Comparison of ENCODE assay signal across 18 cellular contexts in genomic region chr10:7686351-7687171, GRCh38. TPM values are rescaled to one million over a fixed set of nuclear protein-coding genes. Genes with fewer than 3 reads are reported as not detected.
DNase-seq lines count a peak whose midpoint lies in the region; ATAC-seq and TF ChIP-seq lines count a peak whose summit lies in the region.
"Had no signal": no experiment of that assay in that cellular context is flagged by ENCODE, and none has a peak within 500 bp of the region (broad histone marks: within the 10 kb centered on the region; RNA-seq: fewer than 3 reads in every experiment).

No MANE protein-coding gene starts in this region.

- peaks cover 22% of the 10 kb centered on the region for H3K4me1 Mint-ChIP-seq in stimulated activated naive CD8-positive, alpha-beta T cell treated with anti-CD3 and anti-CD28 coated beads, Interleukin-15, amount 100 ng/mL, for 72 hours

- intact Hi-C loops in upper lobe of right lung (cut with DNase I) = loop anchor here (5.0 kb wide), 1 partner anchor 159 kb away; no protein-coding TSS in a partner anchor
- intact Hi-C loops in esophagus muscularis mucosa (cut with DNase I) = no loop called here

- no peaks in the 10 kb centered on the region for H4K20me1 ChIP-seq in hepatocyte (ENCODE audit: insufficient read depth, poor library complexity, severe bottlenecking)

- no peak overlapping the region for H2AFZ ChIP-seq in hepatocyte

- H3K27me3 ChIP-seq in hepatocyte (peaks cover 3% of the 10 kb centered on the region), upper lobe of right lung (peaks cover 3% of the 10 kb centered on the region), esophagus muscularis mucosa (no peaks in the 10 kb centered on the region)
- H3K27me3 ChIP-seq: spleen had no signal

- H3K27ac ChIP-seq in hepatocyte (no peak overlapping the region), upper lobe of right lung (no peak overlapping the region), esophagus muscularis mucosa (replicated peaks in 1 of 4) (no peak overlapping the region)
- H3K27ac ChIP-seq: esophagus squamous epithelium, heart right ventricle, spleen, stomach had no signal

- no peak for TF ChIP-seq EP300 in esophagus muscularis mucosa (IDR thresholded peaks at IDR 0.05)

- ATAC-seq in stimulated activated naive CD8-positive, alpha-beta T cell treated with anti-CD3 and anti-CD28 coated beads, Interleukin-15, amount 100 ng/mL, for 72 hours = no peak
- no peak for ATAC-seq in stimulated activated naive CD8-positive, alpha-beta T cell treated with anti-CD3 and anti-CD28 coated beads, Interleukin-15, Interleukin-2, amounts not matched to agents 100 U/mL and 50 U/mL, for 24 hours
- ATAC-seq in upper lobe of right lung = peak; percentile 71

- no peak for TF ChIP-seq CTCF in hepatocyte (IDR thresholded peaks at IDR 0.05; ENCODE audit: poor library complexity)
- TF ChIP-seq CTCF in upper lobe of right lung (IDR thresholded peaks at IDR 0.05) = no peak
- TF ChIP-seq CTCF in esophagus muscularis mucosa (IDR thresholded peaks at IDR 0.05) = no peak

- TF ChIP-seq POLR2A in esophagus muscularis mucosa (IDR thresholded peaks at IDR 0.05; ENCODE audit: low read depth) = no peak

- DNase-seq in stimulated activated naive CD8-positive, alpha-beta T cell treated with anti-CD3 and anti-CD28 coated beads, Interleukin-15, amount 100 ng/mL, for 72 hours = no peak
- no peak for DNase-seq in stimulated activated naive CD8-positive, alpha-beta T cell treated with anti-CD3 and anti-CD28 coated beads, Interleukin-15, Interleukin-2, amounts not matched to agents 100 U/mL and 50 U/mL, for 24 hours
- peak; percentile 12 for DNase-seq in NCI-H2029 treated with DMSO at 0.1 percent for 48 hours (lab: John Stamatoyannopoulos, UW)
- peak; percentile 27 for DNase-seq in hepatocyte (ENCODE audit: low spot score)
- no peak for DNase-seq in upper lobe of right lung
- no peak for DNase-seq in stimulated activated CD4-positive, alpha-beta T cell treated with anti-CD3 and anti-CD28 coated beads, Interleukin-12 subunit alpha, Interleukin-12 subunit beta, amount 100 ng/mL, for 4 hours
- DNase-seq in stimulated activated CD4-positive, alpha-beta T cell treated with anti-CD3 and anti-CD28 coated beads, Interleukin-2, amount 100 ng/mL, for 48 hours = no peak
- no peak for DNase-seq in esophagus muscularis mucosa (ENCODE audit: extremely low spot score)

- H3K27ac Mint-ChIP-seq in stimulated activated naive CD8-positive, alpha-beta T cell treated with anti-CD3 and anti-CD28 coated beads, Interleukin-15, amount 100 ng/mL, for 72 hours = peak overlapping the region; percentile 89 to 94
- H3K27ac Mint-ChIP-seq: activated CD4-positive, alpha-beta T cell treated with anti-CD3 and anti-CD28 coated beads, Interleukin-2, amount 10 ng/mL, durations not matched to agents 7 days and 5 days had no signal

- H3K79me2 ChIP-seq in hepatocyte = no peaks in the 10 kb centered on the region

- H3K4me3 ChIP-seq in hepatocyte (no peak overlapping the region), upper lobe of right lung (no peak overlapping the region), esophagus muscularis mucosa (no peak overlapping the region)
- H3K4me3 ChIP-seq: esophagus squamous epithelium, heart right ventricle, mucosa of descending colon, spleen, stomach had no signal

- no peaks in the 10 kb centered on the region for H3K9me2 ChIP-seq in hepatocyte (replicated peaks; ENCODE audit: insufficient read depth)

- WGBS in hepatocyte (ENCODE audit: low lambda C conversion rate, missing lambda C conversion rate) = 77% methylated on average over 13 of the region's 13 CpGs
- WGBS in esophagus muscularis mucosa = 82% methylated on average over 13 of the region's 13 CpGs

- no peak overlapping the region for H3K4me3 Mint-ChIP-seq in stimulated activated naive CD8-positive, alpha-beta T cell treated with anti-CD3 and anti-CD28 coated beads, Interleukin-15, amount 100 ng/mL, for 72 hours
- H3K4me3 Mint-ChIP-seq: activated CD4-positive, alpha-beta T cell treated with anti-CD3 and anti-CD28 coated beads, Interleukin-2, amount 10 ng/mL, durations not matched to agents 7 days and 5 days; activated T-cell treated with anti-CD3 and anti-CD28 coated beads, Interleukin-2, amount 50 U/mL, for 4 hours had no signal

- H3K9me3 Mint-ChIP-seq in stimulated activated naive CD8-positive, alpha-beta T cell treated with anti-CD3 and anti-CD28 coated beads, Interleukin-15, amount 100 ng/mL, for 72 hours = peaks cover 12 to 20% of the 10 kb centered on the region in 2 donors

- H3K36me3 ChIP-seq in hepatocyte (replicated peaks; ENCODE audit: insufficient read depth, low read depth) = no peaks in the 10 kb centered on the region
- H3K36me3 ChIP-seq in upper lobe of right lung = no peaks in the 10 kb centered on the region
- no peaks in the 10 kb centered on the region for H3K36me3 ChIP-seq in esophagus muscularis mucosa
- H3K36me3 ChIP-seq: esophagus squamous epithelium, heart right ventricle, spleen, stomach had no signal

- H3K27me3 Mint-ChIP-seq in stimulated activated naive CD8-positive, alpha-beta T cell treated with anti-CD3 and anti-CD28 coated beads, Interleukin-15, amount 100 ng/mL, for 72 hours = peaks cover 21% of the 10 kb centered on the region

- H3K4me2 ChIP-seq in hepatocyte = peak overlapping the region; percentile 30

- H3K9me3 ChIP-seq in hepatocyte (ENCODE audit: low read depth) (no peaks in the 10 kb centered on the region), upper lobe of right lung (no peaks in the 10 kb centered on the region), esophagus muscularis mucosa (peaks cover 0 to 4% (median 0%) of the 10 kb centered on the region in 4 donors)
- H3K9me3 ChIP-seq: mucosa of descending colon had no signal

- H3K4me1 ChIP-seq in hepatocyte (ENCODE audit: insufficient read depth) = no peaks in the 10 kb centered on the region
- H3K4me1 ChIP-seq in upper lobe of right lung = no peaks in the 10 kb centered on the region
- peaks cover 0 to 3% (median 0%) of the 10 kb centered on the region in 4 donors for H3K4me1 ChIP-seq in esophagus muscularis mucosa
- H3K4me1 ChIP-seq: stomach had no signal

RNA-seq across cellular contexts. Expression of gene ITIH2, which starts 16.6 kb away (rescaled TPM):
- total RNA-seq in hepatocyte = 181 and 194 TPM in 2 replicates
- polyA plus RNA-seq in hepatocyte = 61.9 and 70.2 TPM in 2 replicates
- total RNA-seq in upper lobe of right lung = 1.3 TPM
- not detected for total RNA-seq in esophagus muscularis mucosa
- total RNA-seq: activated CD4-positive, alpha-beta T cell treated with anti-CD3 and anti-CD28 coated beads, Interleukin-2, amount 10 ng/mL, durations not matched to agents 7 days and 5 days; bronchial epithelial cell; esophagus squamous epithelium; heart right ventricle; M059J; mucosa of descending colon; spleen had no signal
- polyA plus RNA-seq: heart right ventricle, keratinocyte, spleen had no signal

RNA-seq across cellular contexts. Expression of gene ITIH5, which starts 19.8 kb away (rescaled TPM):
- total RNA-seq in hepatocyte = 22.8 and 24.4 TPM in 2 replicates
- 17.6 and 22.3 TPM in 2 replicates for polyA plus RNA-seq in hepatocyte
- total RNA-seq in upper lobe of right lung = 10.5 TPM
- 10 to 100 TPM; 24.9 to 68.1 (median 39.0) TPM for total RNA-seq in esophagus muscularis mucosa
- total RNA-seq: activated CD4-positive, alpha-beta T cell treated with anti-CD3 and anti-CD28 coated beads, Interleukin-2, amount 10 ng/mL, durations not matched to agents 7 days and 5 days; activated T-cell treated with anti-CD3 and anti-CD28 coated beads, Interleukin-2, amount 50 U/mL, for 4 hours; bronchial epithelial cell had no signal
- polyA plus RNA-seq: keratinocyte had no signal

Comparison
In these comparisons a context has a peak if more than half of its experiments do, and no peak if none do; other contexts are left out.
1. DNase-seq: peak in NCI-H2029 treated with DMSO at 0.1 percent for 48 hours (single experiment) and hepatocyte (single experiment); none in stimulated activated naive CD8-positive, alpha-beta T cell treated with anti-CD3 and anti-CD28 coated beads, Interleukin-15, amount 100 ng/mL, for 72 hours (0 of 2), stimulated activated naive CD8-positive, alpha-beta T cell treated with anti-CD3 and anti-CD28 coated beads, Interleukin-15, Interleukin-2, amounts not matched to agents 100 U/mL and 50 U/mL, for 24 hours (single experiment), upper lobe of right lung (single experiment), stimulated activated CD4-positive, alpha-beta T cell treated with anti-CD3 and anti-CD28 coated beads, Interleukin-12 subunit alpha, Interleukin-12 subunit beta, amount 100 ng/mL, for 4 hours (single experiment), stimulated activated CD4-positive, alpha-beta T cell treated with anti-CD3 and anti-CD28 coated beads, Interleukin-2, amount 100 ng/mL, for 48 hours (0 of 2) and esophagus muscularis mucosa (single experiment).
2. RNA of gene ITIH2, which starts 16.6 kb away (total RNA-seq): 181 to 194 TPM in hepatocyte; 1.3 TPM in upper lobe of right lung (single experiment) and not detected in esophagus muscularis mucosa; every median in the first group is over 10 times any median in the second.